Comparison of ENCODE assay signal across 8 cellular contexts in the genomic region with DNA sequence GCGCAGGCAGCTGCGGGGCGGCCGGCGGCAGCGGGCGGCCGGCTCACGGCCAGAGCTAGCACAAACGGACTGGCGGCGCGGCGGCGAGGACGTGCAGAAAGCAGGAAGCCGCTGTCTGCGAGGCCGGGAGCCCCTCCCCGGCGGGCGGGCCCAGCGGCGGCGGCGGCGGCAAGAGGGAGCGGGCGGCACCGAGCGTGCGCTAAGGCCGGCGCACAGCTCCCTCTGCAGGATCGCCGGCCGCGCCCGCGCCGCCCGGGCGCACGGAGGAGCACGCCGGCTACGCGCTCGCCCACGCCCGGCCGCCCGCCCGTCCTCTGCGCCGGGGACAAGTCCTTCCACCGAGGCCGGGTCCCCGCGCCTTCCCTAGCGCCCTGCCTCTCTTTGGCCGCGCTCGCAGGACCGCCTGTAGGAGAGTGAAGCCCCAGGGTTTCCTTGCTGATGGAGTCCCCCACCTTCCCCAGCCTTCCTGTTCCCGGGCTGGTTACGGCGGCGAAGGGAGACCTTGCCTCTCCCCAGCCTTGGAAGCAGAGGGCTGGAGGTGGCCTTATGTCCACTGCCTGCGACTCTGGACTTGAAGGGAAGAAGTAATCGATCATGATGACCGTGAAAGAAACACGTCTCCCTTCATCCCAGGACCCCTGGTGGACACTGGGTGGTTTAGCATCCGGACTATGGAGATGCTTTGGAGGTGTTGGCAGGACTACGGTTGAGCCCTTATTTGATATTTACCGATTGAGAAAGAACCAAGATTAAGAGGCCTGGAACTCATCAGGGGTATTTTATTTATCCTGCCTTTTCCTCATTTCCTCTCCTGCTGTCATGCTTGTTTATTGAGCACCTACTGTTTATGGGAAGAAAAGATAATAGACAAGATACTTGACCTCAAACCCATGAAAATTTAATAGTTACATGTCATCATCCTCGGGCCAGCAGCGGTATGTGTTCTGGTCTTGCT. TPM values are rescaled to one million over a fixed set of nuclear protein-coding genes. Genes with fewer than 3 reads are reported as not detected.
DNase-seq lines count a peak whose midpoint lies in the region; FAIRE-seq lines count a peak whose summit lies in the region.

A gene (minus strand): TSS at position 102 of the 955 bp plus-strand sequence. CDS start 191 bp downstream, outside the sequence.

- H3K27ac ChIP-seq in substantia nigra (ENCODE audit: low read depth, low read length, poor library complexity, severe bottlenecking), result peak within 1 kb of the TSS; percentile 81

- H3K4me1 ChIP-seq in HAP-1, result peaks cover 15% of the 10 kb centered on the region

- H3K36me3 ChIP-seq in HAP-1 (replicated peaks), result no peaks in the 10 kb centered on the region

- DNase-seq in GM04504 (ENCODE audit: low read depth), result peak; percentile 60
- peak; percentile 70 to 87 for DNase-seq in HAP-1 (ENCODE audit: low spot score in 2 of 2)
- DNase-seq in M059J (ENCODE audit: low read depth), result peak; percentile 86
- DNase-seq in SK-MEL-5 (ENCODE audit: low read depth, low spot score), result peak; percentile 81
- DNase-seq in activated naive CD4-positive, alpha-beta T cell treated with Interleukin-2 at 50 U/mL for 16 hours, result peak; percentile 86
- peak; percentile 86 to 89 for DNase-seq in frontal cortex (ENCODE audit: low spot score in 2 of 2)
- peak; percentile 34 for DNase-seq in non-pigmented ciliary epithelial cell (ENCODE audit: low read depth)
- DNase-seq in substantia nigra (lab: John Stamatoyannopoulos, UW), result peak; percentile 16 to 88 (median 72)

- no peaks in the 10 kb centered on the region for H3K27me3 ChIP-seq in HAP-1 (ENCODE audit: low read depth)

- in situ Hi-C loops in HAP-1 (cut with MboI; ENCODE audit: low sequenced_read_pairs), result loop anchor here (5.0 kb wide), 1 partner anchor 316 kb away; no protein-coding TSS in a partner anchor
- in situ Hi-C loops in SK-MEL-5 (cut with HindIII; ENCODE audit: low pct_unique_long_range_greater_than_20kb, low sequenced_read_pairs), result no loop called here

- peak within 1 kb of the TSS; percentile 90 for H3K4me3 ChIP-seq in HAP-1

- no peaks in the 10 kb centered on the region for H3K9me3 ChIP-seq in HAP-1

- no peak for FAIRE-seq in frontal cortex (lab: Jason Lieb, UNC)

RNA-seq across cellular contexts. Expression of the gene that starts here (rescaled TPM):
- total RNA-seq in M059J (2014; rRNA removed; shearing (Covaris generic)), result 16.8 and 28.1 TPM in 2 replicates
- total RNA-seq in SK-MEL-5 (2014; rRNA removed; shearing (Covaris generic)), result 51.6 and 56.2 TPM in 2 replicates
- 86.6 and 120 TPM in 2 replicates for polyA plus RNA-seq in SK-MEL-5 (2015; cell fraction: cytosol; rRNA removed)
- 41.3 and 54.1 TPM in 2 replicates for polyA plus RNA-seq in SK-MEL-5 (2015; cell fraction: nucleus; rRNA removed)
- 33.0 TPM for total RNA-seq in frontal cortex

Comparison
In these comparisons a context has a peak if more than half of its experiments do, and no peak if none do; other contexts are left out.
1. Peak in every context shown above with its lines: DNase-seq, H3K4me3 ChIP-seq and H3K27ac ChIP-seq.
2. DNase-seq: peak in every context shown above with its lines; median percentile 88 in frontal cortex; 86 in M059J; 86 in activated naive CD4-positive, alpha-beta T cell treated with Interleukin-2 at 50 U/mL for 16 hours; 81 in SK-MEL-5; 78 in HAP-1; 72 in substantia nigra; 60 in GM04504; 34 in non-pigmented ciliary epithelial cell.